In the genomic region with DNA sequence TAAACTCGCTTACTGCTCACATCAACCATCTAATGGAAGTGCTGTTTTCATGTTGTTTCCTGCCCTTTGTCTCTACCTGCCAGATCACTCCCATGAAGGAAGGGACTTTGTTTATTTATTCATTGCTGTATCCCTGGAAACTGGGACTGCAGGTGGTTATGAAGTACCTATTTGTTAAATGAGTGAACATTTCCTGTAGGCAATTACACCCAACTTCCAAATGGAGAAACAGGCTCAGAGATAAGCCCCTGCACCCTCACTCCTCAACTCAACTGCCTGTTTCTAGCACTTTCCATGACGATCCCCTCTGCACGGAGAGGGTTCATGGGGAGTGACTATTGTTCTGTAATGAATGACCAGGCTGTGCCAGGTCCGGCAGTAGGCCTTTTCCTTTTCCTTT, we compare ENCODE assay signal across 10 cellular contexts. TPM values are rescaled to one million over a fixed set of nuclear protein-coding genes. Genes with fewer than 3 reads are reported as not detected.
A peak's percentile ranks its signal among the peaks of the same experiment; 100 is the strongest.
DNase-seq lines count a peak whose midpoint lies in the region; ATAC-seq lines count a peak whose summit lies in the region.
"Had no signal": no experiment of that assay in that cellular context is flagged by ENCODE, and none has a peak within 500 bp of the region (broad histone marks: within the 10 kb centered on the region; RNA-seq: fewer than 3 reads in every experiment).

No MANE protein-coding gene starts in this region.

- CTCF ChIA-PET in naive thymus-derived CD4-positive, alpha-beta T cell (lab: Charles Lee), result interaction anchor here (0.6 kb wide), 1 partner anchor 10 kb away, joined by 3 read pairs; no protein-coding TSS in a partner anchor

- H3K36me3 Mint-ChIP-seq in naive thymus-derived CD4-positive, alpha-beta T cell, result peaks cover 0 to 7% (median 4%) of the 10 kb centered on the region in 5 donors

- H3K9me3 ChIP-seq in naive thymus-derived CD4-positive, alpha-beta T cell (ENCODE audit: control insufficient read depth in 2 of 3, low read length in 3 of 3), result no peaks in the 10 kb centered on the region

- peaks cover 6 to 32% (median 29%) of the 10 kb centered on the region in 7 donors for H3K4me1 Mint-ChIP-seq in naive thymus-derived CD4-positive, alpha-beta T cell

- H3K27ac ChIP-seq in cingulate gyrus (ENCODE audit: low read depth, low read length), result peak overlapping the region; percentile 100
- no peak overlapping the region for H3K27ac ChIP-seq in naive thymus-derived CD4-positive, alpha-beta T cell (ENCODE audit: low read depth, low read length)

- ATAC-seq in naive thymus-derived CD4-positive, alpha-beta T cell, result no peak

- H3K4me3 ChIP-seq in naive thymus-derived CD4-positive, alpha-beta T cell (ENCODE audit: low read length), result no peak overlapping the region

- H3K27me3 ChIP-seq in naive thymus-derived CD4-positive, alpha-beta T cell (ENCODE audit: control insufficient read depth in 2 of 2, insufficient read depth in 2 of 2, low read length in 2 of 2), result no peaks in the 10 kb centered on the region

- H3K4me1 ChIP-seq in naive thymus-derived CD4-positive, alpha-beta T cell (ENCODE audit: control insufficient read depth in 2 of 2, insufficient read depth in 2 of 2, low read length in 2 of 2), result peaks cover 8 to 19% of the 10 kb centered on the region in 2 donors

- H3K9me3 Mint-ChIP-seq in naive thymus-derived CD4-positive, alpha-beta T cell, result no peaks in the 10 kb centered on the region

- H3K36me3 ChIP-seq in naive thymus-derived CD4-positive, alpha-beta T cell (ENCODE audit: control insufficient read depth in 2 of 3, insufficient read depth in 3 of 3, low read length in 3 of 3), result peaks cover 0 to 15% (median 6%) of the 10 kb centered on the region in 3 experiments

- peak overlapping the region in 7 of 10 donors; percentile 1 to 36 (median 7) for H3K4me3 Mint-ChIP-seq in naive thymus-derived CD4-positive, alpha-beta T cell

- DNase-seq in DMS53 (lab: John Stamatoyannopoulos, UW), result peak; percentile 99
- DNase-seq in NCI-H2107 treated with DMSO at 0.1 percent for 48 hours (lab: John Stamatoyannopoulos, UW; ENCODE audit: unreplicated experiment), result peak; percentile 92
- DNase-seq in naive thymus-derived CD4-positive, alpha-beta T cell, result no peak
- no peak for DNase-seq in posterior vena cava (ENCODE audit: low spot score)
- no peak for DNase-seq in D341Med (ENCODE audit: low spot score)
- no peak for DNase-seq in SK-N-DZ (ENCODE audit: low spot score)
- no peak for DNase-seq in NCI-H1694 (lab: John Stamatoyannopoulos, UW)
- DNase-seq: cerebellar nuclear complex, DND-41 had no signal

- POLR2A ChIA-PET in naive thymus-derived CD4-positive, alpha-beta T cell (lab: Charles Lee), result no interaction called here

- H3K27ac Mint-ChIP-seq in naive thymus-derived CD4-positive, alpha-beta T cell, result peak overlapping the region in 3 of 9 donors; percentile 17 to 63 (median 30)

- intact Hi-C loops in naive thymus-derived CD4-positive, alpha-beta T cell (cut with micrococcal nuclease), result loop anchor here in 1 of 2 donors (5.0 kb wide), 1 partner anchor 736 kb away; a partner anchor contains a TSS
- intact Hi-C loops in posterior vena cava (cut with DNase I), result no loop called here

- peaks cover 0 to 1% (median 0%) of the 10 kb centered on the region in 5 donors for H3K27me3 Mint-ChIP-seq in naive thymus-derived CD4-positive, alpha-beta T cell

RNA-seq across cellular contexts. Expression of a gene that starts 1.9 kb away (rescaled TPM):
- total RNA-seq in naive thymus-derived CD4-positive, alpha-beta T cell, result 100 to 1,000 TPM in 3 of 5 experiments, 10 to 100 TPM in 2; 67.5 to 116 (median 101) TPM
- 100 to 1,000 TPM; 340 to 400 TPM for polyA plus RNA-seq in naive thymus-derived CD4-positive, alpha-beta T cell
- 100 to 1,000 TPM; 404 to 512 TPM for total RNA-seq in posterior vena cava
- 93.6 and 100 TPM in 2 replicates for polyA plus RNA-seq in SK-N-DZ (2014; cell fraction: cytosol; rRNA removed)
- polyA plus RNA-seq in SK-N-DZ (2014; cell fraction: nucleus; rRNA removed), result 68.9 and 83.5 TPM in 2 replicates

RNA-seq across cellular contexts. Expression of a gene that starts 27.8 kb away (rescaled TPM):
- not detected for total RNA-seq in naive thymus-derived CD4-positive, alpha-beta T cell
- not detected for polyA plus RNA-seq in naive thymus-derived CD4-positive, alpha-beta T cell
- total RNA-seq in posterior vena cava, result not detected
- polyA plus RNA-seq in SK-N-DZ (2014; cell fraction: cytosol; rRNA removed), result not detected in 2 replicates
- not detected in 2 replicates for polyA plus RNA-seq in SK-N-DZ (2014; cell fraction: nucleus; rRNA removed)

RNA-seq across cellular contexts. Expression of a gene that starts 31.2 kb away (rescaled TPM):
- total RNA-seq in naive thymus-derived CD4-positive, alpha-beta T cell, result 1,000 to 10,000 TPM in 2 of 5 experiments, 100 to 1,000 TPM in 3; 316 to 1,143 (median 992) TPM
- polyA plus RNA-seq in naive thymus-derived CD4-positive, alpha-beta T cell, result 100 to 1,000 TPM; 362 to 426 TPM
- total RNA-seq in posterior vena cava, result 100 to 1,000 TPM; 184 to 201 TPM
- 59.7 and 71.5 TPM in 2 replicates for polyA plus RNA-seq in SK-N-DZ (2014; cell fraction: cytosol; rRNA removed)
- 51.6 and 76.7 TPM in 2 replicates for polyA plus RNA-seq in SK-N-DZ (2014; cell fraction: nucleus; rRNA removed)

RNA-seq across cellular contexts. Expression of a gene that starts 45.2 kb away (rescaled TPM):
- not detected for total RNA-seq in naive thymus-derived CD4-positive, alpha-beta T cell
- polyA plus RNA-seq in naive thymus-derived CD4-positive, alpha-beta T cell, result not detected
- total RNA-seq in posterior vena cava, result not detected
- not detected in 2 replicates for polyA plus RNA-seq in SK-N-DZ (2014; cell fraction: cytosol; rRNA removed)
- polyA plus RNA-seq in SK-N-DZ (2014; cell fraction: nucleus; rRNA removed), result not detected in 2 replicates

Comparison
In these comparisons a context has a peak if more than half of its experiments do, and no peak if none do; other contexts are left out.
1. DNase-seq: peak in DMS53 (single experiment) and NCI-H2107 treated with DMSO at 0.1 percent for 48 hours (single experiment); none in naive thymus-derived CD4-positive, alpha-beta T cell (0 of 9), posterior vena cava (single experiment), D341Med (single experiment), SK-N-DZ (single experiment) and NCI-H1694 (single experiment).